In genomic region chr2:127647242-127648190, GRCh38 we compare ENCODE assay signal across 1 cellular context.
TF ChIP-seq lines count a peak whose summit lies in the region.

No MANE protein-coding gene starts in this region.

TF ChIP-seq in GM23338, 12 proteins besides CTCF, POLR2A, EP300 and RAD21 (continued from another document):
- TF ChIP-seq, protein P1, sequence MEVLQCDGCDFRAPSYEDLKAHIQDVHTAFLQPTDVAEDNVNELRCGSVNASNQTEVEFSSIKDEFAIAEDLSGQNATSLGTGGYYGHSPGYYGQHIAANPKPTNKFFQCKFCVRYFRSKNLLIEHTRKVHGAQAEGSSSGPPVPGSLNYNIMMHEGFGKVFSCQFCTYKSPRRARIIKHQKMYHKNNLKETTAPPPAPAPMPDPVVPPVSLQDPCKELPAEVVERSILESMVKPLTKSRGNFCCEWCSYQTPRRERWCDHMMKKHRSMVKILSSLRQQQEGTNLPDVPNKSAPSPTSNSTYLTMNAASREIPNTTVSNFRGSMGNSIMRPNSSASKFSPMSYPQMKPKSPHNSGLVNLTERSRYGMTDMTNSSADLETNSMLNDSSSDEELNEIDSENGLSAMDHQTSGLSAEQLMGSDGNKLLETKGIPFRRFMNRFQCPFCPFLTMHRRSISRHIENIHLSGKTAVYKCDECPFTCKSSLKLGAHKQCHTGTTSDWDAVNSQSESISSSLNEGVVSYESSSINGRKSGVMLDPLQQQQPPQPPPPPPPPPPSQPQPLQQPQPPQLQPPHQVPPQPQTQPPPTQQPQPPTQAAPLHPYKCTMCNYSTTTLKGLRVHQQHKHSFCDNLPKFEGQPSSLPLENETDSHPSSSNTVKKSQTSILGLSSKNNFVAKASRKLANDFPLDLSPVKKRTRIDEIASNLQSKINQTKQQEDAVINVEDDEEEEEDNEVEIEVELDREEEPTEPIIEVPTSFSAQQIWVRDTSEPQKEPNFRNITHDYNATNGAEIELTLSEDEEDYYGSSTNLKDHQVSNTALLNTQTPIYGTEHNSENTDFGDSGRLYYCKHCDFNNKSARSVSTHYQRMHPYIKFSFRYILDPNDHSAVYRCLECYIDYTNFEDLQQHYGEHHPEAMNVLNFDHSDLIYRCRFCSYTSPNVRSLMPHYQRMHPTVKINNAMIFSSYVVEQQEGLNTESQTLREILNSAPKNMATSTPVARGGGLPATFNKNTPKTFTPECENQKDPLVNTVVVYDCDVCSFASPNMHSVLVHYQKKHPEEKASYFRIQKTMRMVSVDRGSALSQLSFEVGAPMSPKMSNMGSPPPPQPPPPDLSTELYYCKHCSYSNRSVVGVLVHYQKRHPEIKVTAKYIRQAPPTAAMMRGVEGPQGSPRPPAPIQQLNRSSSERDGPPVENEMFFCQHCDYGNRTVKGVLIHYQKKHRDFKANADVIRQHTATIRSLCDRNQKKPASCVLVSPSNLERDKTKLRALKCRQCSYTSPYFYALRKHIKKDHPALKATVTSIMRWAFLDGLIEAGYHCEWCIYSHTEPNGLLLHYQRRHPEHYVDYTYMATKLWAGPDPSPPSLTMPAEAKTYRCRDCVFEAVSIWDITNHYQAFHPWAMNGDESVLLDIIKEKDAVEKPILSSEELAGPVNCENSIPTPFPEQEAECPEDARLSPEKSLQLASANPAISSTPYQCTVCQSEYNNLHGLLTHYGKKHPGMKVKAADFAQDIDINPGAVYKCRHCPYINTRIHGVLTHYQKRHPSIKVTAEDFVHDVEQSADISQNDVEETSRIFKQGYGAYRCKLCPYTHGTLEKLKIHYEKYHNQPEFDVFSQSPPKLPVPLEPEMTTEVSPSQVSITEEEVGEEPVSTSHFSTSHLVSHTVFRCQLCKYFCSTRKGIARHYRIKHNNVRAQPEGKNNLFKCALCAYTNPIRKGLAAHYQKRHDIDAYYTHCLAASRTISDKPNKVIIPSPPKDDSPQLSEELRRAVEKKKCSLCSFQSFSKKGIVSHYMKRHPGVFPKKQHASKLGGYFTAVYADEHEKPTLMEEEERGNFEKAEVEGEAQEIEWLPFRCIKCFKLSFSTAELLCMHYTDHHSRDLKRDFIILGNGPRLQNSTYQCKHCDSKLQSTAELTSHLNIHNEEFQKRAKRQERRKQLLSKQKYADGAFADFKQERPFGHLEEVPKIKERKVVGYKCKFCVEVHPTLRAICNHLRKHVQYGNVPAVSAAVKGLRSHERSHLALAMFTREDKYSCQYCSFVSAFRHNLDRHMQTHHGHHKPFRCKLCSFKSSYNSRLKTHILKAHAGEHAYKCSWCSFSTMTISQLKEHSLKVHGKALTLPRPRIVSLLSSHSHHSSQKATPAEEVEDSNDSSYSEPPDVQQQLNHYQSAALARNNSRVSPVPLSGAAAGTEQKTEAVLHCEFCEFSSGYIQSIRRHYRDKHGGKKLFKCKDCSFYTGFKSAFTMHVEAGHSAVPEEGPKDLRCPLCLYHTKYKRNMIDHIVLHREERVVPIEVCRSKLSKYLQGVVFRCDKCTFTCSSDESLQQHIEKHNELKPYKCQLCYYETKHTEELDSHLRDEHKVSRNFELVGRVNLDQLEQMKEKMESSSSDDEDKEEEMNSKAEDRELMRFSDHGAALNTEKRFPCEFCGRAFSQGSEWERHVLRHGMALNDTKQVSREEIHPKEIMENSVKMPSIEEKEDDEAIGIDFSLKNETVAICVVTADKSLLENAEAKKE (CRISPR knock-in tag; IDR thresholded peaks at IDR 0.05): no peak
- TF ChIP-seq ZNF331 (CRISPR knock-in tag; IDR thresholded peaks at IDR 0.05; ENCODE audit: low read depth): no peak
- TF ChIP-seq EZH2 (IDR thresholded peaks at IDR 0.05; ENCODE audit: low read depth, unreplicated experiment): no peak
- TF ChIP-seq POLR2AphosphoS5 (IDR thresholded peaks at IDR 0.05; ENCODE audit: low read depth): no peak
- TF ChIP-seq, protein P2, sequence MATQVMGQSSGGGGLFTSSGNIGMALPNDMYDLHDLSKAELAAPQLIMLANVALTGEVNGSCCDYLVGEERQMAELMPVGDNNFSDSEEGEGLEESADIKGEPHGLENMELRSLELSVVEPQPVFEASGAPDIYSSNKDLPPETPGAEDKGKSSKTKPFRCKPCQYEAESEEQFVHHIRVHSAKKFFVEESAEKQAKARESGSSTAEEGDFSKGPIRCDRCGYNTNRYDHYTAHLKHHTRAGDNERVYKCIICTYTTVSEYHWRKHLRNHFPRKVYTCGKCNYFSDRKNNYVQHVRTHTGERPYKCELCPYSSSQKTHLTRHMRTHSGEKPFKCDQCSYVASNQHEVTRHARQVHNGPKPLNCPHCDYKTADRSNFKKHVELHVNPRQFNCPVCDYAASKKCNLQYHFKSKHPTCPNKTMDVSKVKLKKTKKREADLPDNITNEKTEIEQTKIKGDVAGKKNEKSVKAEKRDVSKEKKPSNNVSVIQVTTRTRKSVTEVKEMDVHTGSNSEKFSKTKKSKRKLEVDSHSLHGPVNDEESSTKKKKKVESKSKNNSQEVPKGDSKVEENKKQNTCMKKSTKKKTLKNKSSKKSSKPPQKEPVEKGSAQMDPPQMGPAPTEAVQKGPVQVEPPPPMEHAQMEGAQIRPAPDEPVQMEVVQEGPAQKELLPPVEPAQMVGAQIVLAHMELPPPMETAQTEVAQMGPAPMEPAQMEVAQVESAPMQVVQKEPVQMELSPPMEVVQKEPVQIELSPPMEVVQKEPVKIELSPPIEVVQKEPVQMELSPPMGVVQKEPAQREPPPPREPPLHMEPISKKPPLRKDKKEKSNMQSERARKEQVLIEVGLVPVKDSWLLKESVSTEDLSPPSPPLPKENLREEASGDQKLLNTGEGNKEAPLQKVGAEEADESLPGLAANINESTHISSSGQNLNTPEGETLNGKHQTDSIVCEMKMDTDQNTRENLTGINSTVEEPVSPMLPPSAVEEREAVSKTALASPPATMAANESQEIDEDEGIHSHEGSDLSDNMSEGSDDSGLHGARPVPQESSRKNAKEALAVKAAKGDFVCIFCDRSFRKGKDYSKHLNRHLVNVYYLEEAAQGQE (IDR thresholded peaks at IDR 0.05; ENCODE audit: unreplicated experiment): no peak
- no peak for TF ChIP-seq CREB1 (CRISPR knock-in tag; IDR thresholded peaks at IDR 0.05; ENCODE audit: low read depth)
- no peak for TF ChIP-seq JUNB (IDR thresholded peaks at IDR 0.05; ENCODE audit: unreplicated experiment)
- TF ChIP-seq NANOG (IDR thresholded peaks at IDR 0.05; ENCODE audit: borderline replicate concordance): no peak
- no peak for TF ChIP-seq STAT1 (IDR thresholded peaks at IDR 0.05; ENCODE audit: unreplicated experiment)
- TF ChIP-seq ZNF114 (CRISPR knock-in tag; IDR thresholded peaks at IDR 0.05): no peak
- TF ChIP-seq, protein P3, sequence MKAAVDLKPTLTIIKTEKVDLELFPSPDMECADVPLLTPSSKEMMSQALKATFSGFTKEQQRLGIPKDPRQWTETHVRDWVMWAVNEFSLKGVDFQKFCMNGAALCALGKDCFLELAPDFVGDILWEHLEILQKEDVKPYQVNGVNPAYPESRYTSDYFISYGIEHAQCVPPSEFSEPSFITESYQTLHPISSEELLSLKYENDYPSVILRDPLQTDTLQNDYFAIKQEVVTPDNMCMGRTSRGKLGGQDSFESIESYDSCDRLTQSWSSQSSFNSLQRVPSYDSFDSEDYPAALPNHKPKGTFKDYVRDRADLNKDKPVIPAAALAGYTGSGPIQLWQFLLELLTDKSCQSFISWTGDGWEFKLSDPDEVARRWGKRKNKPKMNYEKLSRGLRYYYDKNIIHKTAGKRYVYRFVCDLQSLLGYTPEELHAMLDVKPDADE (IDR thresholded peaks at IDR 0.05): no peak
